ENCODE assay signal across 16 cellular contexts in genomic region chrX:12434493-12434892, GRCh38.
DNase-seq lines count a peak whose midpoint lies in the region; ATAC-seq and TF ChIP-seq lines count a peak whose summit lies in the region.
"Had no signal": no experiment of that assay in that cellular context is flagged by ENCODE, and none has a peak within 500 bp of the region (broad histone marks: within the 10 kb centered on the region; RNA-seq: fewer than 3 reads in every experiment).

No MANE protein-coding gene starts in this region.

- H3K9ac ChIP-seq in mammary epithelial cell (ENCODE audit: insufficient read depth, low read length) = no peak overlapping the region
- H3K9ac ChIP-seq in endodermal cell (ENCODE audit: extremely low read depth, low read length, poor library complexity, severe bottlenecking) = no peak overlapping the region
- H3K9ac ChIP-seq in mesendoderm (ENCODE audit: low read length) = no peak overlapping the region
- H3K9ac ChIP-seq: BLaER1 had no signal

- intact Hi-C loops in mammary epithelial cell (cut with micrococcal nuclease) (no loop called here), breast epithelium (cut with DNase I; ENCODE audit: low total_unique reads) (no loop called here)
- intact Hi-C loops in activated naive CD4-positive, alpha-beta T cell treated with anti-CD3 and anti-CD28 coated beads for 36 hours (cut with micrococcal nuclease) = no loop called here

- H3K18ac ChIP-seq in mesendoderm (ENCODE audit: low read length) = no peak overlapping the region

- no peaks in the 10 kb centered on the region for H3K9me3 Mint-ChIP-seq in endodermal cell
- no peaks in the 10 kb centered on the region for H3K9me3 Mint-ChIP-seq in activated naive CD4-positive, alpha-beta T cell treated with anti-CD3 and anti-CD28 coated beads for 36 hours
- no peaks in the 10 kb centered on the region for H3K9me3 Mint-ChIP-seq in stimulated activated naive B cell treated with anti-CD40 and anti-IgM and Interleukin-4, amounts not matched to agents 10 μg/mL and 1 μg/mL and 100 μg/mL, for 72 hours
- H3K9me3 Mint-ChIP-seq: CD4-positive, alpha-beta memory T cell; GM23338 had no signal

- H2BK120ac ChIP-seq in mesendoderm (ENCODE audit: low read depth, low read length) = no peak overlapping the region

- no peaks in the 10 kb centered on the region for H3K27me3 ChIP-seq in mammary epithelial cell (ENCODE audit: insufficient read depth, low read length)
- peaks cover 0 to 22% of the 10 kb centered on the region in 2 donors for H3K27me3 ChIP-seq in breast epithelium
- H3K27me3 ChIP-seq in endodermal cell (ENCODE audit: control insufficient read depth, insufficient read depth, low read length, poor library complexity, severe bottlenecking) = no peaks in the 10 kb centered on the region
- H3K27me3 ChIP-seq in mesendoderm (ENCODE audit: insufficient read depth, low read length, poor library complexity) = no peaks in the 10 kb centered on the region

- H3K36me3 ChIP-seq in mammary epithelial cell (ENCODE audit: insufficient read depth, low read length) (no peaks in the 10 kb centered on the region), breast epithelium (no peaks in the 10 kb centered on the region), endodermal cell (ENCODE audit: control insufficient read depth, insufficient read depth, low read length) (no peaks in the 10 kb centered on the region), mesendoderm (ENCODE audit: control insufficient read depth, insufficient read depth, low read length) (no peaks in the 10 kb centered on the region)
- H3K36me3 ChIP-seq: BLaER1 had no signal

- no peak overlapping the region for H3K27ac Mint-ChIP-seq in endodermal cell
- H3K27ac Mint-ChIP-seq in activated naive CD4-positive, alpha-beta T cell treated with anti-CD3 and anti-CD28 coated beads for 36 hours = no peak overlapping the region
- H3K27ac Mint-ChIP-seq in stimulated activated naive B cell treated with anti-CD40 and anti-IgM and Interleukin-4, amounts not matched to agents 10 μg/mL and 1 μg/mL and 100 μg/mL, for 72 hours = no peak overlapping the region
- H3K27ac Mint-ChIP-seq: CD14-positive monocyte; CD4-positive, alpha-beta memory T cell; GM23338 had no signal

- BruUV-seq in mammary epithelial cell (replicated peaks; lab: Mats Ljungman, UMichigan) = no TSS peak

- H3K27ac ChIP-seq in mammary epithelial cell (ENCODE audit: insufficient read depth, low read depth, low read length) = no peak overlapping the region
- no peak overlapping the region for H3K27ac ChIP-seq in breast epithelium
- no peak overlapping the region for H3K27ac ChIP-seq in endodermal cell (ENCODE audit: low read depth, low read length)
- no peak overlapping the region for H3K27ac ChIP-seq in mesendoderm (ENCODE audit: low read depth, low read length)
- H3K27ac ChIP-seq: BLaER1 had no signal

- TF ChIP-seq CTCF in mammary epithelial cell (conservative IDR thresholded peaks at IDR 0.05 in 1 of 2, IDR thresholded peaks at IDR 0.05 in 1 of 2; ENCODE audit: extremely low read depth in 1 of 2, insufficient read depth in 1 of 2, low read depth in 1 of 2, low read length in 2 of 2) = no peak
- TF ChIP-seq CTCF in breast epithelium (IDR thresholded peaks at IDR 0.05) = no peak
- TF ChIP-seq CTCF in endodermal cell (conservative IDR thresholded peaks at IDR 0.05) = no peak

- H3K4me1 ChIP-seq in mammary epithelial cell (ENCODE audit: insufficient read depth, low read length) = no peaks in the 10 kb centered on the region
- no peaks in the 10 kb centered on the region for H3K4me1 ChIP-seq in breast epithelium
- H3K4me1 ChIP-seq in endodermal cell (ENCODE audit: control insufficient read depth, insufficient read depth, low read length) = no peaks in the 10 kb centered on the region
- no peaks in the 10 kb centered on the region for H3K4me1 ChIP-seq in mesendoderm (ENCODE audit: control insufficient read depth, low read depth, low read length)

- dilution Hi-C loops in mammary epithelial cell (cut with HindIII; ENCODE audit: low sequenced_read_pairs) = no loop called here

- H3K79me2 ChIP-seq in mammary epithelial cell (ENCODE audit: insufficient read depth, low read length) (no peaks in the 10 kb centered on the region), mesendoderm (ENCODE audit: control insufficient read depth, insufficient read depth, low read length) (no peaks in the 10 kb centered on the region)

- H2AK5ac ChIP-seq in mesendoderm (ENCODE audit: low read length) = no peak overlapping the region

- no peak overlapping the region for H2BK5ac ChIP-seq in mesendoderm (ENCODE audit: low read length)

- H3K9me3 ChIP-seq in mammary epithelial cell (replicated peaks; ENCODE audit: insufficient read depth, low read length) (no peaks in the 10 kb centered on the region), breast epithelium (no peaks in the 10 kb centered on the region), endodermal cell (ENCODE audit: control insufficient read depth, low read length) (no peaks in the 10 kb centered on the region)
- H3K9me3 ChIP-seq: BLaER1 had no signal

- H3K27me3 Mint-ChIP-seq in endodermal cell (ENCODE audit: insufficient read depth) = no peaks in the 10 kb centered on the region
- no peaks in the 10 kb centered on the region for H3K27me3 Mint-ChIP-seq in activated naive CD4-positive, alpha-beta T cell treated with anti-CD3 and anti-CD28 coated beads for 36 hours (ENCODE audit: low read depth)
- peaks cover 0 to 6% of the 10 kb centered on the region in 2 donors for H3K27me3 Mint-ChIP-seq in stimulated activated naive B cell treated with anti-CD40 and anti-IgM and Interleukin-4, amounts not matched to agents 10 μg/mL and 1 μg/mL and 100 μg/mL, for 72 hours
- H3K27me3 Mint-ChIP-seq: CD4-positive, alpha-beta memory T cell had no signal

- no peak overlapping the region for H2BK15ac ChIP-seq in mesendoderm (replicated peaks; ENCODE audit: low read depth)

- ATAC-seq in stimulated activated naive B cell treated with anti-CD40 and anti-IgM and Interleukin-4, amounts not matched to agents 10 μg/mL and 1 μg/mL and 100 μg/mL, for 72 hours (replicated peaks) = no peak
- ATAC-seq: GM23338, HepG2 had no signal

- CTCF ChIA-PET in mammary epithelial cell (lab: Charles Lee; ENCODE audit: low non-redundant PET) = no interaction called here
- CTCF ChIA-PET in activated naive CD4-positive, alpha-beta T cell treated with anti-CD3 and anti-CD28 coated beads for 36 hours (lab: Charles Lee) = no interaction called here

- H4K20me1 ChIP-seq in mammary epithelial cell (ENCODE audit: insufficient read depth, low read length) = no peaks in the 10 kb centered on the region
- H4K20me1 ChIP-seq: BLaER1 had no signal

- H4K5ac ChIP-seq in mesendoderm (ENCODE audit: low read length) = no peak overlapping the region

- H3K56ac ChIP-seq in mesendoderm (ENCODE audit: low read length) = no peak overlapping the region

- H2AFZ ChIP-seq in mammary epithelial cell (ENCODE audit: low read depth, low read length) = peak overlapping the region; percentile 57
- H2AFZ ChIP-seq: GM23338 had no signal

- H3K4me2 ChIP-seq in mammary epithelial cell (ENCODE audit: insufficient read depth, low read depth, low read length) (no peak overlapping the region), mesendoderm (ENCODE audit: low read length) (no peak overlapping the region)
- H3K4me2 ChIP-seq: BLaER1, GM23338 had no signal

- no peaks in the 10 kb centered on the region for H3K36me3 Mint-ChIP-seq in endodermal cell (ENCODE audit: low read depth)
- H3K36me3 Mint-ChIP-seq in activated naive CD4-positive, alpha-beta T cell treated with anti-CD3 and anti-CD28 coated beads for 36 hours (ENCODE audit: low read depth) = no peaks in the 10 kb centered on the region
- H3K36me3 Mint-ChIP-seq in stimulated activated naive B cell treated with anti-CD40 and anti-IgM and Interleukin-4, amounts not matched to agents 10 μg/mL and 1 μg/mL and 100 μg/mL, for 72 hours = no peaks in the 10 kb centered on the region
- H3K36me3 Mint-ChIP-seq: CD14-positive monocyte; CD4-positive, alpha-beta memory T cell had no signal

- WGBS in mammary epithelial cell (ENCODE audit: low coverage, missing lambda C conversion rate) = no CpG with 5 or more reads among the region's 1 CpG
- WGBS in endodermal cell (ENCODE audit: insufficient coverage in 1 of 2, insufficient read length in 1 of 2), 2 experiments = 92% methylated on average over 1 of the region's 1 CpG; no CpG with 5 or more reads in 1 of the 2 experiments
- WGBS in mesendoderm (ENCODE audit: extremely low coverage, insufficient coverage, low lambda C conversion rate) = no CpG with 5 or more reads among the region's 1 CpG

- no peak overlapping the region for H3K4me3 Mint-ChIP-seq in endodermal cell
- H3K4me3 Mint-ChIP-seq in activated naive CD4-positive, alpha-beta T cell treated with anti-CD3 and anti-CD28 coated beads for 36 hours = no peak overlapping the region
- H3K4me3 Mint-ChIP-seq in stimulated activated naive B cell treated with anti-CD40 and anti-IgM and Interleukin-4, amounts not matched to agents 10 μg/mL and 1 μg/mL and 100 μg/mL, for 72 hours = no peak overlapping the region
- H3K4me3 Mint-ChIP-seq: CD14-positive monocyte; CD4-positive, alpha-beta memory T cell; GM23338 had no signal

- DNase-seq in mammary epithelial cell (no peak), breast epithelium (ENCODE audit: low spot score in 2 of 2) (no peak), endodermal cell (peak; percentile 52), mesendoderm (peak; percentile 7)
- no peak for DNase-seq in activated naive CD4-positive, alpha-beta T cell treated with anti-CD3 and anti-CD28 coated beads for 36 hours
- DNase-seq in stimulated activated naive B cell treated with anti-CD40 and anti-IgM and Interleukin-4, amounts not matched to agents 10 μg/mL and 1 μg/mL and 100 μg/mL, for 72 hours = no peak
- no peak for DNase-seq in activated CD4-positive, CD25-positive, alpha-beta regulatory T cell (lab: John Stamatoyannopoulos, UW)
- DNase-seq: 8988T; CD4-positive, alpha-beta memory T cell; DMS153; DMS79; GDM1 had no signal

- no peak overlapping the region for H3K4ac ChIP-seq in mesendoderm (ENCODE audit: low read depth, low read length)

- no peak overlapping the region for H4K8ac ChIP-seq in mesendoderm (ENCODE audit: low read depth, low read length)

- no peak for TF ChIP-seq POLR2A in breast epithelium (IDR thresholded peaks at IDR 0.05)

- no peak overlapping the region for H3K23ac ChIP-seq in mesendoderm (ENCODE audit: low read length)

- H3K79me1 ChIP-seq in mesendoderm (ENCODE audit: low read length) = no peaks in the 10 kb centered on the region

- H3K4me3 ChIP-seq in mammary epithelial cell (replicated peaks in 1 of 3; ENCODE audit: insufficient read depth in 1 of 3, low read depth in 2 of 3, low read length in 3 of 3) = no peak overlapping the region
- H3K4me3 ChIP-seq in breast epithelium = no peak overlapping the region
- H3K4me3 ChIP-seq in endodermal cell (ENCODE audit: low read length) = no peak overlapping the region
- no peak overlapping the region for H3K4me3 ChIP-seq in mesendoderm (ENCODE audit: low read length)
- H3K4me3 ChIP-seq: BLaER1, GM23338 had no signal

- peaks cover 14% of the 10 kb centered on the region for H3K4me1 Mint-ChIP-seq in endodermal cell
- no peaks in the 10 kb centered on the region for H3K4me1 Mint-ChIP-seq in activated naive CD4-positive, alpha-beta T cell treated with anti-CD3 and anti-CD28 coated beads for 36 hours (ENCODE audit: low read depth)
- H3K4me1 Mint-ChIP-seq in stimulated activated naive B cell treated with anti-CD40 and anti-IgM and Interleukin-4, amounts not matched to agents 10 μg/mL and 1 μg/mL and 100 μg/mL, for 72 hours = no peaks in the 10 kb centered on the region
- H3K4me1 Mint-ChIP-seq: CD14-positive monocyte; CD4-positive, alpha-beta memory T cell had no signal

- in situ Hi-C loops in mammary epithelial cell (cut with MboI; ENCODE audit: low sequenced_read_pairs in 2 of 2) = no loop called here

Comparison
In these comparisons a context has a peak if more than half of its experiments do, and no peak if none do; other contexts are left out.
1. DNase-seq: peak in endodermal cell (single experiment) and mesendoderm (single experiment); none in mammary epithelial cell (single experiment), breast epithelium (0 of 2), activated naive CD4-positive, alpha-beta T cell treated with anti-CD3 and anti-CD28 coated beads for 36 hours (single experiment), stimulated activated naive B cell treated with anti-CD40 and anti-IgM and Interleukin-4, amounts not matched to agents 10 μg/mL and 1 μg/mL and 100 μg/mL, for 72 hours (single experiment) and activated CD4-positive, CD25-positive, alpha-beta regulatory T cell (0 of 4).